8 cellular contexts compared by ENCODE assay signal in genomic region chr3:38136807-38137614, GRCh38.
DNase-seq lines count a peak whose midpoint lies in the region; ATAC-seq and FAIRE-seq lines count a peak whose summit lies in the region.

Gene ACAA1, minus strand, starts transcription at chr3:38137127. Its CDS starts 92 bp downstream, at chr3:38137035.

- no peaks in the 10 kb centered on the region for H3K27me3 Mint-ChIP-seq in effector memory CD8-positive, alpha-beta T cell
- no peaks in the 10 kb centered on the region for H3K27me3 Mint-ChIP-seq in memory B cell

- H3K27ac Mint-ChIP-seq in effector memory CD8-positive, alpha-beta T cell = peak within 1 kb of the TSS; percentile 90 to 93
- H3K27ac Mint-ChIP-seq in memory B cell = peak within 1 kb of the TSS; percentile 94

- H3K9me3 Mint-ChIP-seq in effector memory CD8-positive, alpha-beta T cell = no peaks in the 10 kb centered on the region
- H3K9me3 Mint-ChIP-seq in memory B cell = no peaks in the 10 kb centered on the region

- H3K4me3 Mint-ChIP-seq in effector memory CD8-positive, alpha-beta T cell = peak within 1 kb of the TSS; percentile 92 to 97
- peak within 1 kb of the TSS; percentile 92 for H3K4me3 Mint-ChIP-seq in memory B cell

- peaks cover 56% of the 10 kb centered on the region in 2 donors for H3K4me1 Mint-ChIP-seq in effector memory CD8-positive, alpha-beta T cell (ENCODE audit: low read depth in 2 of 2)
- H3K4me1 Mint-ChIP-seq in memory B cell = peaks cover 52% of the 10 kb centered on the region

- ATAC-seq in GM21367 (IDR thresholded peaks at IDR 0.05; ENCODE audit: unreplicated experiment) (peak; percentile 89), memory B cell (ENCODE audit: low read depth) (peak; percentile 86)
- peak; percentile 84 for ATAC-seq in effector memory CD8-positive, alpha-beta T cell (replicated peaks)

- peaks cover 33% of the 10 kb centered on the region for H3K36me3 Mint-ChIP-seq in effector memory CD8-positive, alpha-beta T cell (ENCODE audit: insufficient read depth)
- peaks cover 14% of the 10 kb centered on the region for H3K36me3 Mint-ChIP-seq in memory B cell

- FAIRE-seq in HTR-8/SVneo (lab: Jason Lieb, UNC) = peak; percentile 81

- DNase-seq in COLO829 (ENCODE audit: low spot score) (peak; percentile 99), HTR-8/SVneo (ENCODE audit: insufficient read length, low spot score) (peak; percentile 95), NOMO-1 treated with dmso at 0.1 percent for 144 hours (lab: John Stamatoyannopoulos, UW; ENCODE audit: unreplicated experiment) (peak; percentile 100), memory B cell (ENCODE audit: low spot score in 2 of 2) (peak; percentile 85 to 95)
- DNase-seq in activated CD8-positive, alpha-beta memory T cell treated with anti-CD3 and anti-CD28 coated beads for 48 hours (ENCODE audit: low read depth in 2 of 3, low spot score in 2 of 3) = peak; percentile 72 to 96 (median 91)
- peak; percentile 93 to 96 (median 94) for DNase-seq in effector memory CD8-positive, alpha-beta T cell
- DNase-seq in stimulated activated CD8-positive, alpha-beta memory T cell treated with anti-CD3 and anti-CD28 coated beads, Interleukin-12 subunit alpha, Interleukin-12 subunit beta, amount 100 ng/mL, for 24 hours (ENCODE audit: extremely low read depth) = peak; percentile 97

Comparison
In these comparisons a context has a peak if more than half of its experiments do, and no peak if none do; other contexts are left out.
1. Peak in every context shown above with its lines: DNase-seq and ATAC-seq.